Comparison of ENCODE assay signal across 8 cellular contexts in genomic region chr5:98827161-98827560, GRCh38. TPM values are rescaled to one million over a fixed set of nuclear protein-coding genes. Genes with fewer than 3 reads are reported as not detected.
DNase-seq lines count a peak whose midpoint lies in the region; ATAC-seq and TF ChIP-seq lines count a peak whose summit lies in the region.

No MANE protein-coding gene starts in this region.

- intact Hi-C loops in colonic mucosa (cut with DNase I): no loop called here

- peak; percentile 72 for ATAC-seq in GM21723 (IDR thresholded peaks at IDR 0.05; ENCODE audit: unreplicated experiment)
- ATAC-seq in HG03439 (IDR thresholded peaks at IDR 0.05; ENCODE audit: unreplicated experiment): no peak

- TF ChIP-seq CTCF in colonic mucosa (IDR thresholded peaks at IDR 0.05): peak; percentile 38
- TF ChIP-seq CTCF in nephron progenitor cell (IDR thresholded peaks at IDR 0.05): peak; percentile 63

- no peak overlapping the region for H3K27ac ChIP-seq in colonic mucosa
- no peak overlapping the region for H3K27ac ChIP-seq in effector memory CD4-positive, alpha-beta T cell (ENCODE audit: insufficient read depth, low read length, poor library complexity, severe bottlenecking)

- DNase-seq in Daoy (ENCODE audit: low read depth) (peak; percentile 33), NCI-H2171 treated with DMSO at 0.1 percent for 48 hours (lab: John Stamatoyannopoulos, UW) (peak; percentile 16), colonic mucosa (no peak), nephron progenitor cell (peak; percentile 10), 8988T (no peak)
- no peak for DNase-seq in effector memory CD4-positive, alpha-beta T cell

- no peaks in the 10 kb centered on the region for H3K36me3 ChIP-seq in colonic mucosa
- H3K36me3 ChIP-seq in effector memory CD4-positive, alpha-beta T cell (ENCODE audit: control insufficient read depth, insufficient read depth, low read length): no peaks in the 10 kb centered on the region

- no peak overlapping the region for H3K4me3 ChIP-seq in colonic mucosa
- no peak overlapping the region for H3K4me3 ChIP-seq in effector memory CD4-positive, alpha-beta T cell (ENCODE audit: insufficient read depth, low read depth, low read length, poor library complexity, severe bottlenecking)

- no peaks in the 10 kb centered on the region for H3K4me1 Mint-ChIP-seq in nephron progenitor cell

- H3K27ac Mint-ChIP-seq in nephron progenitor cell: no peak overlapping the region

- H3K27me3 Mint-ChIP-seq in nephron progenitor cell (ENCODE audit: low read depth, poor library complexity): peaks cover 8% of the 10 kb centered on the region

- no peak overlapping the region for H3K9ac ChIP-seq in colonic mucosa (ENCODE audit: low read depth in 2 of 2, low read length in 2 of 2)

- no peaks in the 10 kb centered on the region for H3K9me3 ChIP-seq in colonic mucosa
- no peaks in the 10 kb centered on the region for H3K9me3 ChIP-seq in effector memory CD4-positive, alpha-beta T cell (ENCODE audit: control insufficient read depth, low read length)

- no peaks in the 10 kb centered on the region for H3K27me3 ChIP-seq in colonic mucosa
- H3K27me3 ChIP-seq in effector memory CD4-positive, alpha-beta T cell (replicated peaks; ENCODE audit: control insufficient read depth, insufficient read depth, low read length, poor library complexity, severe bottlenecking): no peaks in the 10 kb centered on the region

- no peaks in the 10 kb centered on the region for H3K36me3 Mint-ChIP-seq in nephron progenitor cell (ENCODE audit: low read depth)

- H3K4me3 Mint-ChIP-seq in nephron progenitor cell: no peak overlapping the region

- no peaks in the 10 kb centered on the region for H3K4me1 ChIP-seq in colonic mucosa
- H3K4me1 ChIP-seq in effector memory CD4-positive, alpha-beta T cell (ENCODE audit: control insufficient read depth, insufficient read depth, low read length, poor library complexity, severe bottlenecking): no peaks in the 10 kb centered on the region

- peaks cover 5% of the 10 kb centered on the region for H3K9me3 Mint-ChIP-seq in nephron progenitor cell

RNA-seq across cellular contexts. Expression of gene RGMB, which starts 53.7 kb away (rescaled TPM):
- total RNA-seq in Daoy (2014; rRNA removed; shearing (Covaris generic)): 12.5 and 17.9 TPM in 2 replicates
- 10 to 100 TPM; 67.7 to 69.6 TPM for total RNA-seq in colonic mucosa

Comparison
In these comparisons a context has a peak if more than half of its experiments do, and no peak if none do; other contexts are left out.
1. DNase-seq: peak in Daoy (single experiment), NCI-H2171 treated with DMSO at 0.1 percent for 48 hours (single experiment) and nephron progenitor cell (single experiment); none in colonic mucosa (single experiment), effector memory CD4-positive, alpha-beta T cell (0 of 3) and 8988T (single experiment).